Comparison of ENCODE assay signal across 1 cellular context in the genomic region with DNA sequence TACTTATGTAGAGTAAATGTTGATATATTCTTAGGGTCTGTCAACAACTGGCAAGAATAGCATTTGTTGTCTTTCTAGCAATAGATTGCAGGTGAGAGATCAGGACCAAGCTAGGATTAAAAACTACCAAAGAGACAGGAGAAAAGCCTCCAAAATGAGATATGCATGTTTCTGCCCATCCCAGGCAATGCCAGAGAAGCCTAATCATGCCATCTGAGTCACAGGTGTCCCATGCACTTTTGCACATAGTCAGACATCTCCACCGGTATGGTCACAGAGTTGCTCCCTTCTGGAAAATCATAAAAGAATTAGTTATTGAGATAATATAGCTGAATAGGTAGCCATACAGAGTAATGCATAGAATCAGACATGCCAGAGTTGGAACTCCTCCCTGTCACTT.
TF ChIP-seq lines count a peak whose summit lies in the region.

No MANE protein-coding gene starts in this region.

TF ChIP-seq in endothelial cell of umbilical vein, 7 proteins besides CTCF, POLR2A, EP300 and RAD21:
- TF ChIP-seq POLR2AphosphoS5 (IDR thresholded peaks at IDR 0.05; ENCODE audit: insufficient read depth, low read depth, low read length) = no peak
- TF ChIP-seq EZH2 (IDR thresholded peaks at IDR 0.05; ENCODE audit: borderline replicate concordance, low read depth, low read length, severe bottlenecking) = no peak
- TF ChIP-seq MAX (IDR thresholded peaks at IDR 0.05; ENCODE audit: insufficient read depth, insufficient read length) = no peak
- TF ChIP-seq MYC (IDR thresholded peaks at IDR 0.05; ENCODE audit: low read depth, low read length) = no peak
- no peak for TF ChIP-seq FOS (IDR thresholded peaks at IDR 0.05; ENCODE audit: borderline replicate concordance, insufficient read depth, low read length)
- no peak for TF ChIP-seq GATA2 (IDR thresholded peaks at IDR 0.05; ENCODE audit: insufficient read depth, insufficient read length, low read depth, low read length)
- no peak for TF ChIP-seq JUN (IDR thresholded peaks at IDR 0.05; ENCODE audit: borderline replicate concordance, insufficient read depth, insufficient read length, low read depth)
